In the genomic region with DNA sequence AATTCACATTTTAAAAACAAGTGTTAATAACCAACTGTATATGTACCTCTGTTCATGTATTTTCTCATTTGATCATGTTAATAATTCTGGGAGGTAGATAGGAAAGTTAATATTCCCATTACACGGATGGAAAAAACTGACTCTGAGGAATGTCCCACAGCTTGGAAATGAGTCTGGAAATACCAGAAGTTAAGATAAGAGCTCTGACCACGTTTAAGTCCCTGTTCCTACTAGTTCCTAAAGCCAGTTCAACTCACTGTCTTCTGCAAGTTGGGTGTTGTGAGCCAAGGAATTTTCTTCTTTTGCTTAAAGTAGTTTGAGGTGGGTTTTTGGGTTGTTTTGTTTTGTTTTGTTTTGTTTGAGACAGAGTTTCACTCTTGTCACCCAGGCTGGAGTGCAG, we compare ENCODE assay signal across 2 cellular contexts.
TF ChIP-seq lines count a peak whose summit lies in the region.

No MANE protein-coding gene starts in this region.

TF ChIP-seq in IMR-90, 13 proteins besides CTCF, POLR2A, EP300 and RAD21:
- TF ChIP-seq SMC3 (IDR thresholded peaks at IDR 0.05; ENCODE audit: low read depth, low read length) (no peak), FOS (IDR thresholded peaks at IDR 0.05; ENCODE audit: low read depth, low read length) (no peak), CHD1 (IDR thresholded peaks at IDR 0.05; ENCODE audit: low read depth, low read length) (no peak), RFX5 (IDR thresholded peaks at IDR 0.05; ENCODE audit: low read depth, low read length) (no peak)

TF ChIP-seq in HepG2, 621 proteins besides CTCF, POLR2A, EP300 and RAD21:
- TF ChIP-seq MEIS1 (CRISPR knock-in tag; IDR thresholded peaks at IDR 0.05; ENCODE audit: borderline replicate concordance) = no peak
- TF ChIP-seq, protein P1, sequence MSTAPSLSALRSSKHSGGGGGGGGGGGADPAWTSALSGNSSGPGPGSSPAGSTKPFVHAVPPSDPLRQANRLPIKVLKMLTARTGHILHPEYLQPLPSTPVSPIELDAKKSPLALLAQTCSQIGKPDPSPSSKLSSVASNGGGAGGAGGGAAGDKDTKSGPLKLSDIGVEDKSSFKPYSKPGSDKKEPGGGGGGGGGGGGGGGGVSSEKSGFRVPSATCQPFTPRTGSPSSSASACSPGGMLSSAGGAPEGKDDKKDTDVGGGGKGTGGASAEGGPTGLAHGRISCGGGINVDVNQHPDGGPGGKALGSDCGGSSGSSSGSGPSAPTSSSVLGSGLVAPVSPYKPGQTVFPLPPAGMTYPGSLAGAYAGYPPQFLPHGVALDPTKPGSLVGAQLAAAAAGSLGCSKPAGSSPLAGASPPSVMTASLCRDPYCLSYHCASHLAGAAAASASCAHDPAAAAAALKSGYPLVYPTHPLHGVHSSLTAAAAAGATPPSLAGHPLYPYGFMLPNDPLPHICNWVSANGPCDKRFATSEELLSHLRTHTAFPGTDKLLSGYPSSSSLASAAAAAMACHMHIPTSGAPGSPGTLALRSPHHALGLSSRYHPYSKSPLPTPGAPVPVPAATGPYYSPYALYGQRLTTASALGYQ (CRISPR knock-in tag; IDR thresholded peaks at IDR 0.05) = no peak
- TF ChIP-seq ZNF749 (CRISPR knock-in tag; IDR thresholded peaks at IDR 0.05; ENCODE audit: borderline replicate concordance) = no peak
- TF ChIP-seq RORA (CRISPR knock-in tag; IDR thresholded peaks at IDR 0.05) = no peak
